Comparison of ENCODE assay signal across 21 cellular contexts in genomic region chr5:1492757-1493156, GRCh38. TPM values are rescaled to one million over a fixed set of nuclear protein-coding genes. Genes with fewer than 3 reads are reported as not detected.
DNase-seq lines count a peak whose midpoint lies in the region; ATAC-seq and TF ChIP-seq lines count a peak whose summit lies in the region.
"Had no signal": no experiment of that assay in that cellular context is flagged by ENCODE, and none has a peak within 500 bp of the region (broad histone marks: within the 10 kb centered on the region; RNA-seq: fewer than 3 reads in every experiment).

No MANE protein-coding gene starts in this region.

- H3K27ac ChIP-seq in BLaER1 (no peak overlapping the region), gastrocnemius medialis (no peak overlapping the region)

- ATAC-seq in activated CD8-positive, alpha-beta T cell treated with anti-CD3 and anti-CD28 coated beads for 36 hours, result peak; percentile 19
- ATAC-seq in natural killer cell (peak in 2 of 3 donors; percentile 9 to 38), GM21576 (IDR thresholded peaks at IDR 0.05; ENCODE audit: unreplicated experiment) (no peak), GM18909 (IDR thresholded peaks at IDR 0.05; ENCODE audit: poor library complexity, unreplicated experiment) (no peak), gastrocnemius medialis (no peak)
- ATAC-seq: CD8-positive, alpha-beta T cell had no signal

- no peak overlapping the region for H3K9ac ChIP-seq in BLaER1

- H3K4me1 ChIP-seq in BLaER1, result peaks cover 81% of the 10 kb centered on the region
- H3K4me1 ChIP-seq in gastrocnemius medialis, result no peaks in the 10 kb centered on the region
- H3K4me1 ChIP-seq: HAP-1 had no signal

- no peak for TF ChIP-seq POLR2A in gastrocnemius medialis (IDR thresholded peaks at IDR 0.05)

- H3K36me3 ChIP-seq in BLaER1 (peaks cover 81% of the 10 kb centered on the region), gastrocnemius medialis (no peaks in the 10 kb centered on the region)

- in situ Hi-C loops in gastrocnemius medialis (cut with MboI; ENCODE audit: low sequenced_read_pairs in 4 of 4), result no loop called here

- POLR2A ChIA-PET in activated CD8-positive, alpha-beta T cell treated with anti-CD3 and anti-CD28 coated beads for 36 hours (lab: Charles Lee), result interaction anchor here (1.5 kb wide), 1 partner anchor 9 kb away, joined by 4 read pairs; no protein-coding TSS in a partner anchor

- H3K27me3 Mint-ChIP-seq in activated CD8-positive, alpha-beta T cell treated with anti-CD3 and anti-CD28 coated beads for 36 hours, result no peaks in the 10 kb centered on the region
- H3K27me3 Mint-ChIP-seq in natural killer cell (ENCODE audit: low read depth in 2 of 2), result no peaks in the 10 kb centered on the region

- H3K27ac Mint-ChIP-seq in activated CD8-positive, alpha-beta T cell treated with anti-CD3 and anti-CD28 coated beads for 36 hours, result no peak overlapping the region
- peak overlapping the region; percentile 96 to 97 for H3K27ac Mint-ChIP-seq in natural killer cell
- H3K27ac Mint-ChIP-seq: CD8-positive, alpha-beta T cell; nephron had no signal

- TF ChIP-seq CTCF in GM12864 (IDR thresholded peaks at IDR 0.05; ENCODE audit: low read depth, low read length, missing control alignments), result no peak
- no peak for TF ChIP-seq CTCF in activated CD8-positive, alpha-beta T cell treated with anti-CD3 and anti-CD28 coated beads for 36 hours (IDR thresholded peaks at IDR 0.05)
- TF ChIP-seq CTCF in natural killer cell (IDR thresholded peaks at IDR 0.05), result no peak
- TF ChIP-seq CTCF in gastrocnemius medialis (IDR thresholded peaks at IDR 0.05 in 4 of 5, conservative IDR thresholded peaks at IDR 0.05 in 1 of 5), result no peak

- H3K9me3 Mint-ChIP-seq in activated CD8-positive, alpha-beta T cell treated with anti-CD3 and anti-CD28 coated beads for 36 hours, result no peaks in the 10 kb centered on the region
- H3K9me3 Mint-ChIP-seq in natural killer cell, result no peaks in the 10 kb centered on the region
- H3K9me3 Mint-ChIP-seq: CD8-positive, alpha-beta T cell; nephron had no signal

- CTCF ChIA-PET in activated CD8-positive, alpha-beta T cell treated with anti-CD3 and anti-CD28 coated beads for 36 hours (lab: Charles Lee), result interaction anchor here (1.0 to 1.8 kb wide), 4 partner anchors 12 to 152 kb away, joined by 3 to 12 read pairs (median 4); no protein-coding TSS in a partner anchor

- H3K9me3 ChIP-seq in BLaER1 (no peaks in the 10 kb centered on the region), gastrocnemius medialis (no peaks in the 10 kb centered on the region)
- H3K9me3 ChIP-seq: HAP-1 had no signal

- H3K4me3 Mint-ChIP-seq in activated CD8-positive, alpha-beta T cell treated with anti-CD3 and anti-CD28 coated beads for 36 hours, result no peak overlapping the region
- peak overlapping the region; percentile 82 for H3K4me3 Mint-ChIP-seq in natural killer cell
- H3K4me3 Mint-ChIP-seq: CD8-positive, alpha-beta T cell; nephron had no signal

- H3K4me3 ChIP-seq in BLaER1, result no peak overlapping the region
- peak overlapping the region; percentile 64 for H3K4me3 ChIP-seq in GM12864 (ENCODE audit: low read depth, low read length)
- no peak overlapping the region for H3K4me3 ChIP-seq in gastrocnemius medialis
- H3K4me3 ChIP-seq: HAP-1 had no signal

- intact Hi-C loops in activated CD8-positive, alpha-beta T cell treated with anti-CD3 and anti-CD28 coated beads for 36 hours (cut with micrococcal nuclease), result no loop called here
- intact Hi-C loops in natural killer cell (cut with micrococcal nuclease) (loop anchor here (5.0 kb wide), 1 partner anchor 150 kb away; no protein-coding TSS in a partner anchor), gastrocnemius medialis (cut with DNase I; ENCODE audit: low total_unique reads) (no loop called here)

- H3K4me1 Mint-ChIP-seq in activated CD8-positive, alpha-beta T cell treated with anti-CD3 and anti-CD28 coated beads for 36 hours (ENCODE audit: low read depth), result peaks cover 83% of the 10 kb centered on the region
- peaks cover 73 to 75% of the 10 kb centered on the region in 2 donors for H3K4me1 Mint-ChIP-seq in natural killer cell

- peaks cover 94% of the 10 kb centered on the region for H4K20me1 ChIP-seq in BLaER1

- no peaks in the 10 kb centered on the region for H3K27me3 ChIP-seq in BLaER1
- H3K27me3 ChIP-seq in gastrocnemius medialis, result no peaks in the 10 kb centered on the region

- peaks cover 48% of the 10 kb centered on the region for H3K36me3 Mint-ChIP-seq in activated CD8-positive, alpha-beta T cell treated with anti-CD3 and anti-CD28 coated beads for 36 hours (ENCODE audit: low read depth)
- no peaks in the 10 kb centered on the region for H3K36me3 Mint-ChIP-seq in natural killer cell

- peak overlapping the region; percentile 85 for H3K4me2 ChIP-seq in BLaER1

- DNase-seq in GM12864 (ENCODE audit: low read depth), result no peak
- peak; percentile 70 for DNase-seq in activated CD8-positive, alpha-beta T cell treated with anti-CD3 and anti-CD28 coated beads for 36 hours
- no peak for DNase-seq in natural killer cell
- no peak for DNase-seq in activated CD8-positive, alpha-beta memory T cell treated with anti-CD3 and anti-CD28 coated beads, Interleukin-2, amount 50 U/mL, for 4 hours
- DNase-seq in gastrocnemius medialis, result no peak
- DNase-seq: activated effector memory CD4-positive, alpha-beta T cell treated with Interleukin-2 at 50 U/mL for 16 hours; amygdala; CD8-positive, alpha-beta T cell; DMS79 treated with DMSO at 0.1 percent for 48 hours; IMR-90; mesenchymal stem cell; NCI-H1694; NCI-H774 had no signal

RNA-seq across cellular contexts. Expression of gene LPCAT1, which starts 31.0 kb away (rescaled TPM):
- 10 to 100 TPM; 37.2 to 43.6 TPM for total RNA-seq in activated CD8-positive, alpha-beta T cell treated with anti-CD3 and anti-CD28 coated beads for 36 hours
- 100 to 1,000 TPM; 196 to 302 (median 252) TPM for total RNA-seq in natural killer cell
- total RNA-seq in gastrocnemius medialis, result 1 to 10 TPM; 1.4 to 9.2 (median 4.2) TPM

RNA-seq across cellular contexts. Expression of gene SLC6A3, which starts 47.5 kb away (rescaled TPM):
- not detected for total RNA-seq in activated CD8-positive, alpha-beta T cell treated with anti-CD3 and anti-CD28 coated beads for 36 hours
- total RNA-seq in natural killer cell (not detected), gastrocnemius medialis (not detected)
- total RNA-seq: CD8-positive, alpha-beta T cell; frontal cortex; IMR-90; T-helper 1 cell treated with Interleukin-12 subunit alpha and Interleukin-12 subunit beta and Interleukin-4 antibody, amounts not matched to agents 30 ng/mL and 1 ng/mL, for 36 hours; temporal lobe had no signal

Comparison
In these comparisons a context has a peak if more than half of its experiments do, and no peak if none do; other contexts are left out.
1. ATAC-seq: peak in activated CD8-positive, alpha-beta T cell treated with anti-CD3 and anti-CD28 coated beads for 36 hours (single experiment) and natural killer cell (2 of 3); none in GM21576 (single experiment), GM18909 (single experiment) and gastrocnemius medialis (0 of 2).
2. RNA of gene LPCAT1, which starts 31.0 kb away (total RNA-seq): 196 to 302 TPM in natural killer cell; 37.2 to 43.6 TPM in activated CD8-positive, alpha-beta T cell treated with anti-CD3 and anti-CD28 coated beads for 36 hours and 1.4 to 9.2 TPM in gastrocnemius medialis; every median in the first group is over 4 times any median in the second.